ENCODE assay signal across 11 cellular contexts in the genomic region with DNA sequence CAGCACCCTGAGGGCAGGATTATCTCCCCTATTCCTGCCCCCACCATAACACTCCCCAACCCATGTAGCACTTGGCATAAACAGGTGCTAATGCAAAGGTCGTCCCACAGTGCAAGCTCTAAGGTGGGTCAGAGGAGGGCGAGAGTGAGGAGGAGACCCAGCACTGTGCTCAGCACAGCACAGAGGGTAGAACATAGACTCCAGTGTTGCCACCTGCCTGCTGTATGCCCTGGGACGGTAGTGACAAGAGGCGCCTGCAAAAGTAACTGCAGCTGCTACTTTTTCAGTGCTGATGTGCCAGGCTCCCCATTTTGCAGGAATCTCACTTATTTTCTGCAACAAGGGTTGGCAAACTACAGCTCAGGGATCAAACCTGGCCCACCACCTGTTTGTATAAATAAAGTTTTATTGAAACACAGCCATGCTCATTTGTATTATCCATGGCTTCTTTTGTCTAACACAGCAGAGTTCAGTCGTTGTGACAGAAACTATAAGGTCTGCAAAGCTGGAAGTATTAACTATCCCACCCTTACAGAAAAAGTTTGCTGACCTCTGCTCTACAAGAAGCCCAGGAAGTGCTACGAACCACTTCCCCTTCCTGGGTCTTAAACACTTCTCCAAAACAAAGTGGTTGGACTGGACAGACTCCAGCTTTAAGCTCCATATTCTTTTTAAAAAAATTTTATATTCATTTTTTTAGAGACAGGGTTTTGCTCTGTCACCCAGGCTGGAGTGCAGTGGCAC. TPM values are rescaled to one million over a fixed set of nuclear protein-coding genes. Genes with fewer than 3 reads are reported as not detected.
A peak's percentile ranks its signal among the peaks of the same experiment; 100 is the strongest.
DNase-seq lines count a peak whose midpoint lies in the region; ATAC-seq, FAIRE-seq and TF ChIP-seq lines count a peak whose summit lies in the region.
"Had no signal": no experiment of that assay in that cellular context is flagged by ENCODE, and none has a peak within 500 bp of the region (broad histone marks: within the 10 kb centered on the region; RNA-seq: fewer than 3 reads in every experiment).

No MANE protein-coding gene starts in this region.

- FAIRE-seq in urothelium cell line (lab: Jason Lieb, UNC), result no peak

- H3K4me2 ChIP-seq in DND-41 (ENCODE audit: insufficient read depth, low read length) (no peak overlapping the region), Loucy (ENCODE audit: low read depth, low read length, poor library complexity, severe bottlenecking) (peak overlapping the region; percentile 41)

- H3K27me3 Mint-ChIP-seq in activated T-helper 17 cell treated with anti-CD3 and anti-CD28 coated beads, Interleukin-2, amount 50 U/mL, for 72 hours, result no peaks in the 10 kb centered on the region

- peaks cover 53% of the 10 kb centered on the region for H3K4me1 ChIP-seq in DND-41 (ENCODE audit: insufficient read depth, low read length)
- H3K4me1 ChIP-seq in Loucy (ENCODE audit: insufficient read depth, low read length, poor library complexity, severe bottlenecking), result peaks cover 69% of the 10 kb centered on the region
- peaks cover 100% of the 10 kb centered on the region in 2 experiments for H3K4me1 ChIP-seq in neutrophil (ENCODE audit: control insufficient read depth in 1 of 2, insufficient read depth in 1 of 2, low read depth in 1 of 2, low read length in 1 of 2)

- TF ChIP-seq CTCF in DND-41 (IDR thresholded peaks at IDR 0.05; ENCODE audit: borderline replicate concordance, extremely low read depth, low read length, poor library complexity, severe bottlenecking), result no peak
- TF ChIP-seq CTCF in Loucy (conservative IDR thresholded peaks at IDR 0.05; ENCODE audit: low read length), result peak; percentile 21
- no peak for TF ChIP-seq CTCF in neutrophil (IDR thresholded peaks at IDR 0.05)

- DNase-seq in DND-41 (no peak), urothelium cell line (ENCODE audit: low spot score) (no peak), MG63 (no peak)
- DNase-seq: endodermal cell, islet precursor cell had no signal

- peaks cover 54% of the 10 kb centered on the region for H3K79me2 ChIP-seq in DND-41 (ENCODE audit: insufficient read depth, low read length)
- H3K79me2 ChIP-seq in Loucy (ENCODE audit: insufficient read depth, low read length), result peaks cover 72% of the 10 kb centered on the region; the same call in 1 of the 2 replicates

- H3K4me3 ChIP-seq in DND-41 (ENCODE audit: low read depth in 1 of 2, low read length in 2 of 2), result no peak overlapping the region
- no peak overlapping the region for H3K4me3 ChIP-seq in Loucy (ENCODE audit: low read length, poor library complexity, severe bottlenecking)
- H3K4me3 ChIP-seq in neutrophil (ENCODE audit: low read depth in 1 of 2, low read length in 1 of 2), result peak overlapping the region; percentile 59 to 62
- H3K4me3 ChIP-seq in MG63, result no peak overlapping the region

- peaks cover 14% of the 10 kb centered on the region for H3K36me3 ChIP-seq in DND-41 (ENCODE audit: insufficient read depth, low read length)
- H3K36me3 ChIP-seq in Loucy (ENCODE audit: insufficient read depth, low read length), result peaks cover 15% of the 10 kb centered on the region; the same call in 1 of the 2 replicates
- H3K36me3 ChIP-seq in neutrophil, result peaks cover 39% of the 10 kb centered on the region
- peaks cover 47% of the 10 kb centered on the region for H3K36me3 ChIP-seq in MG63

- H3K9me2 ChIP-seq in Loucy (replicated peaks; ENCODE audit: low read depth, low read length), result no peaks in the 10 kb centered on the region

- peak overlapping the region; percentile 78 for H3K4me3 Mint-ChIP-seq in activated T-helper 17 cell treated with anti-CD3 and anti-CD28 coated beads, Interleukin-2, amount 50 U/mL, for 72 hours
- H3K4me3 Mint-ChIP-seq: endodermal cell had no signal

- H3K27ac Mint-ChIP-seq in activated T-helper 17 cell treated with anti-CD3 and anti-CD28 coated beads, Interleukin-2, amount 50 U/mL, for 72 hours, result peak overlapping the region; percentile 93
- H3K27ac Mint-ChIP-seq: endodermal cell had no signal

- peaks cover 2% of the 10 kb centered on the region; the same call in 1 of the 2 replicates for H4K20me1 ChIP-seq in DND-41 (ENCODE audit: insufficient read depth, low read length)
- no peaks in the 10 kb centered on the region for H4K20me1 ChIP-seq in Loucy (ENCODE audit: insufficient read depth, low read length, poor library complexity, severe bottlenecking)

- ATAC-seq in DND-41 (ENCODE audit: insufficient read depth, low read depth) (no peak), HG03175 (IDR thresholded peaks at IDR 0.05; ENCODE audit: unreplicated experiment) (no peak), GM18517 (IDR thresholded peaks at IDR 0.05; ENCODE audit: unreplicated experiment) (no peak)
- ATAC-seq in activated T-helper 17 cell treated with anti-CD3 and anti-CD28 coated beads, Interleukin-2, amount 50 U/mL, for 72 hours (replicated peaks), result no peak
- ATAC-seq: SK-N-SH treated with all-trans-retinoic acid at 6 μM for 48 hours had no signal

- H3K4me1 Mint-ChIP-seq in activated T-helper 17 cell treated with anti-CD3 and anti-CD28 coated beads, Interleukin-2, amount 50 U/mL, for 72 hours, result peaks cover 33% of the 10 kb centered on the region

- no peaks in the 10 kb centered on the region for H3K9me3 Mint-ChIP-seq in activated T-helper 17 cell treated with anti-CD3 and anti-CD28 coated beads, Interleukin-2, amount 50 U/mL, for 72 hours
- H3K9me3 Mint-ChIP-seq: endodermal cell had no signal

- H3K27ac ChIP-seq in DND-41 (ENCODE audit: low read length), result peak overlapping the region; percentile 65
- H3K27ac ChIP-seq in neutrophil, result peak overlapping the region; percentile 99

- H3K36me3 Mint-ChIP-seq in activated T-helper 17 cell treated with anti-CD3 and anti-CD28 coated beads, Interleukin-2, amount 50 U/mL, for 72 hours (ENCODE audit: low read depth), result peaks cover 69% of the 10 kb centered on the region

- H3F3A ChIP-seq in Loucy (ENCODE audit: low read depth), result peaks cover 13% of the 10 kb centered on the region

- H3K27me3 ChIP-seq in DND-41 (ENCODE audit: insufficient read depth, low read length, poor library complexity), result no peaks in the 10 kb centered on the region
- no peaks in the 10 kb centered on the region for H3K27me3 ChIP-seq in Loucy (ENCODE audit: insufficient read depth, low read length, poor library complexity, severe bottlenecking)
- no peaks in the 10 kb centered on the region for H3K27me3 ChIP-seq in neutrophil
- H3K27me3 ChIP-seq in MG63, result no peaks in the 10 kb centered on the region

- H3K9me3 ChIP-seq in DND-41 (ENCODE audit: insufficient read depth, low read length, severe bottlenecking) (no peaks in the 10 kb centered on the region), Loucy (ENCODE audit: insufficient read depth, low read depth, low read length) (no peaks in the 10 kb centered on the region), neutrophil (no peaks in the 10 kb centered on the region), MG63 (no peaks in the 10 kb centered on the region)

- H3K9ac ChIP-seq in DND-41 (ENCODE audit: low read depth, low read length), result no peak overlapping the region
- H3K9ac ChIP-seq in Loucy (ENCODE audit: low read depth, low read length, poor library complexity, severe bottlenecking), result peak overlapping the region; percentile 30

- H2AFZ ChIP-seq in DND-41 (ENCODE audit: low read depth, low read length) (no peak overlapping the region), Loucy (ENCODE audit: low read length) (no peak overlapping the region)

RNA-seq across cellular contexts. Expression of gene CDC42BPG, which starts 16.9 kb away (rescaled TPM):
- total RNA-seq in activated T-helper 17 cell treated with anti-CD3 and anti-CD28 coated beads, Interleukin-2, amount 50 U/mL, for 72 hours, result under 1 TPM; 0.37 to 0.71 TPM
- 0.07 and 0.36 TPM in 2 replicates for total RNA-seq in MG63 (2014; rRNA removed; shearing (Covaris generic); ENCODE audit: low replicate concordance)

RNA-seq across cellular contexts. Expression of gene EHD1, which starts 17.0 kb away (rescaled TPM):
- total RNA-seq in activated T-helper 17 cell treated with anti-CD3 and anti-CD28 coated beads, Interleukin-2, amount 50 U/mL, for 72 hours, result 100 to 1,000 TPM in 1 of 2 donors, 10 to 100 TPM in 1; 96.5 to 107 TPM
- total RNA-seq in MG63 (2014; rRNA removed; shearing (Covaris generic); ENCODE audit: low replicate concordance), result 62.9 and 64.8 TPM in 2 replicates

RNA-seq across cellular contexts. Expression of gene MEN1, which starts 51.0 kb away (rescaled TPM):
- 10 to 100 TPM; 17.9 to 28.2 TPM for total RNA-seq in activated T-helper 17 cell treated with anti-CD3 and anti-CD28 coated beads, Interleukin-2, amount 50 U/mL, for 72 hours
- total RNA-seq in MG63 (2014; rRNA removed; shearing (Covaris generic); ENCODE audit: low replicate concordance), result 9.2 and 13.3 TPM in 2 replicates

RNA-seq across cellular contexts. Expression of gene ATG2A, which starts 55.6 kb away (rescaled TPM):
- total RNA-seq in activated T-helper 17 cell treated with anti-CD3 and anti-CD28 coated beads, Interleukin-2, amount 50 U/mL, for 72 hours, result 10 to 100 TPM; 20.9 to 23.1 TPM
- total RNA-seq in MG63 (2014; rRNA removed; shearing (Covaris generic); ENCODE audit: low replicate concordance), result 4.6 and 18.6 TPM in 2 replicates

RNA-seq across cellular contexts. Expression of gene MAP4K2, which starts 58.4 kb away (rescaled TPM):
- total RNA-seq in activated T-helper 17 cell treated with anti-CD3 and anti-CD28 coated beads, Interleukin-2, amount 50 U/mL, for 72 hours, result 10 to 100 TPM; 65.9 to 82.5 TPM
- 6.2 and 14.8 TPM in 2 replicates for total RNA-seq in MG63 (2014; rRNA removed; shearing (Covaris generic); ENCODE audit: low replicate concordance)

Comparison
In these comparisons a context has a peak if more than half of its experiments do, and no peak if none do; other contexts are left out.
1. H3K4me3 ChIP-seq: peak in neutrophil (2 of 2); none in DND-41 (0 of 2), Loucy (single experiment) and MG63 (single experiment).